In genomic region chr10:34905200-34905927, GRCh38 we compare ENCODE assay signal across 2 cellular contexts.
A peak's percentile ranks its signal among the peaks of the same experiment; 100 is the strongest.
TF ChIP-seq lines count a peak whose summit lies in the region.

No MANE protein-coding gene starts in this region.

TF ChIP-seq in GM23338, 12 proteins besides CTCF, POLR2A, EP300 and RAD21 (continued from another document):
- TF ChIP-seq REST (IDR thresholded peaks at IDR 0.05; ENCODE audit: unreplicated experiment) (no peak), EZH2phosphoT487 (IDR thresholded peaks at IDR 0.05; ENCODE audit: unreplicated experiment) (no peak), ZNF114 (CRISPR knock-in tag; IDR thresholded peaks at IDR 0.05) (no peak), STAT1 (IDR thresholded peaks at IDR 0.05; ENCODE audit: unreplicated experiment) (no peak), ZNF331 (CRISPR knock-in tag; IDR thresholded peaks at IDR 0.05; ENCODE audit: low read depth) (no peak), JUNB (IDR thresholded peaks at IDR 0.05; ENCODE audit: unreplicated experiment) (no peak)
TF ChIP-seq in GM23338: peak in this region for 0.

TF ChIP-seq in K562, 482 proteins besides CTCF, POLR2A, EP300 and RAD21 (continued from another document):
- TF ChIP-seq, protein P1, sequence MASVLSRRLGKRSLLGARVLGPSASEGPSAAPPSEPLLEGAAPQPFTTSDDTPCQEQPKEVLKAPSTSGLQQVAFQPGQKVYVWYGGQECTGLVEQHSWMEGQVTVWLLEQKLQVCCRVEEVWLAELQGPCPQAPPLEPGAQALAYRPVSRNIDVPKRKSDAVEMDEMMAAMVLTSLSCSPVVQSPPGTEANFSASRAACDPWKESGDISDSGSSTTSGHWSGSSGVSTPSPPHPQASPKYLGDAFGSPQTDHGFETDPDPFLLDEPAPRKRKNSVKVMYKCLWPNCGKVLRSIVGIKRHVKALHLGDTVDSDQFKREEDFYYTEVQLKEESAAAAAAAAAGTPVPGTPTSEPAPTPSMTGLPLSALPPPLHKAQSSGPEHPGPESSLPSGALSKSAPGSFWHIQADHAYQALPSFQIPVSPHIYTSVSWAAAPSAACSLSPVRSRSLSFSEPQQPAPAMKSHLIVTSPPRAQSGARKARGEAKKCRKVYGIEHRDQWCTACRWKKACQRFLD (CRISPR knock-in tag; IDR thresholded peaks at IDR 0.05): no peak
- TF ChIP-seq C11orf30 (IDR thresholded peaks at IDR 0.05; ENCODE audit: low read depth) (peak; percentile 33), MCM7 (IDR thresholded peaks at IDR 0.05) (no peak), MIER1 (IDR thresholded peaks at IDR 0.05; ENCODE audit: low read depth) (no peak), DPF2 (IDR thresholded peaks at IDR 0.05) (no peak), EZH2 (IDR thresholded peaks at IDR 0.05; ENCODE audit: borderline replicate concordance, low read depth, low read length) (no peak), ZNF324 (CRISPR knock-in tag; IDR thresholded peaks at IDR 0.05) (no peak)
- TF ChIP-seq, protein P2, sequence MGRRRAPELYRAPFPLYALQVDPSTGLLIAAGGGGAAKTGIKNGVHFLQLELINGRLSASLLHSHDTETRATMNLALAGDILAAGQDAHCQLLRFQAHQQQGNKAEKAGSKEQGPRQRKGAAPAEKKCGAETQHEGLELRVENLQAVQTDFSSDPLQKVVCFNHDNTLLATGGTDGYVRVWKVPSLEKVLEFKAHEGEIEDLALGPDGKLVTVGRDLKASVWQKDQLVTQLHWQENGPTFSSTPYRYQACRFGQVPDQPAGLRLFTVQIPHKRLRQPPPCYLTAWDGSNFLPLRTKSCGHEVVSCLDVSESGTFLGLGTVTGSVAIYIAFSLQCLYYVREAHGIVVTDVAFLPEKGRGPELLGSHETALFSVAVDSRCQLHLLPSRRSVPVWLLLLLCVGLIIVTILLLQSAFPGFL (CRISPR knock-in tag; IDR thresholded peaks at IDR 0.05): no peak
- TF ChIP-seq, protein P3, sequence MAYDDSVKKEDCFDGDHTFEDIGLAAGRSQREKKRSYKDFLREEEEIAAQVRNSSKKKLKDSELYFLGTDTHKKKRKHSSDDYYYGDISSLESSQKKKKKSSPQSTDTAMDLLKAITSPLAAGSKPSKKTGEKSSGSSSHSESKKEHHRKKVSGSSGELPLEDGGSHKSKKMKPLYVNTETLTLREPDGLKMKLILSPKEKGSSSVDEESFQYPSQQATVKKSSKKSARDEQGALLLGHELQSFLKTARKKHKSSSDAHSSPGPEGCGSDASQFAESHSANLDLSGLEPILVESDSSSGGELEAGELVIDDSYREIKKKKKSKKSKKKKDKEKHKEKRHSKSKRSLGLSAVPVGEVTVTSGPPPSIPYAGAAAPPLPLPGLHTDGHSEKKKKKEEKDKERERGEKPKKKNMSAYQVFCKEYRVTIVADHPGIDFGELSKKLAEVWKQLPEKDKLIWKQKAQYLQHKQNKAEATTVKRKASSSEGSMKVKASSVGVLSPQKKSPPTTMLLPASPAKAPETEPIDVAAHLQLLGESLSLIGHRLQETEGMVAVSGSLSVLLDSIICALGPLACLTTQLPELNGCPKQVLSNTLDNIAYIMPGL (CRISPR knock-in tag; IDR thresholded peaks at IDR 0.05): no peak
TF ChIP-seq in K562: peak in this region for 2.
